Comparison of ENCODE assay signal across 18 cellular contexts in the genomic region with DNA sequence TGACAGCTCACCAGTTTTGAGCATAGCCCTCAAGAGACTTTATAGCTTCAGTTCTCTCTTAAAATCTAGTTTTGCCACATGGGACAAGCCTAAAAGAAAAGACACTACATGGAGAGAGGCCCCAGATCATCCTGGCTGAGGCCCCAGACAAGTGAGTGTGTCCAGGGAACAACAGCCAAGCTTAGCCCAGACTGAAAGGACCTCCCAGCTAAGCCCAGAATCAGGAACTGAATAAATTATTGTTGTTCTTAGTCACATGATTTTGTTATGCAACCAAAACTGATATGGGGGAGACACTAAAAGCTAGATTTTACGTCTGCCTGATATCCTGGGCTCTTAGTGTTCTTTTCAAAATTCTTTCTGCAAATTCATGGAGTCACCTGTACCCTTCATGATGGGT. TPM values are rescaled to one million over a fixed set of nuclear protein-coding genes. Genes with fewer than 3 reads are reported as not detected.
DNase-seq lines count a peak whose midpoint lies in the region; ATAC-seq, FAIRE-seq and TF ChIP-seq lines count a peak whose summit lies in the region.
"Had no signal": no experiment of that assay in that cellular context is flagged by ENCODE, and none has a peak within 500 bp of the region (broad histone marks: within the 10 kb centered on the region; RNA-seq: fewer than 3 reads in every experiment).

No MANE protein-coding gene starts in this region.

- peaks cover 0 to 1% of the 10 kb centered on the region in 2 donors for H3K4me1 ChIP-seq in aorta (ENCODE audit: control insufficient read depth in 1 of 2, insufficient read depth in 2 of 2, low read length in 2 of 2)

- DNase-seq in SIG-M5 treated with dmso at 0.1 percent for 504 hours (lab: John Stamatoyannopoulos, UW; ENCODE audit: unreplicated experiment) (peak; percentile 31), SIG-M5 (lab: John Stamatoyannopoulos, UW) (no peak), Right ventricle myocardium superior (peak; percentile 64), omental fat pad (ENCODE audit: low spot score) (no peak), aorta (no peak), HTR-8/SVneo (ENCODE audit: insufficient read length, low spot score) (no peak)
- DNase-seq: 8988T; activated CD4-positive, alpha-beta memory T cell treated with anti-CD3 and anti-CD28 coated beads for 36 hours; NCI-H1930; stimulated activated CD4-positive, alpha-beta T cell treated with anti-CD3 and anti-CD28 coated beads, Interleukin-4, amount 100 ng/mL, for 4 hours; T1000 had no signal

- 0 to 3% methylated on average over 1 of the region's 1 CpG for WGBS in aorta, 2 donors

- intact Hi-C loops in Right ventricle myocardium superior (cut with DNase I): no loop called here
- intact Hi-C loops in aorta (cut with DNase I): loop anchor here in 1 of 2 donors (5.0 kb wide), 1 partner anchor 35 kb away; no protein-coding TSS in a partner anchor

- ATAC-seq in Right ventricle myocardium superior (ENCODE audit: poor library complexity) (peak; percentile 94), omental fat pad (ENCODE audit: low FRiP score) (peak; percentile 65), aorta (ENCODE audit: low FRiP score) (peak; percentile 81), HG03460 (IDR thresholded peaks at IDR 0.05; ENCODE audit: unreplicated experiment) (no peak), HG03135 (IDR thresholded peaks at IDR 0.05; ENCODE audit: unreplicated experiment) (no peak)
- ATAC-seq: GM23338; stimulated activated effector memory CD8-positive, alpha-beta T cell treated with anti-CD3 and anti-CD28 coated beads, Interleukin-12 subunit alpha, Interleukin-12 subunit beta, amount 100 ng/mL, for 72 hours had no signal

- no peaks in the 10 kb centered on the region for H3K9me3 ChIP-seq in aorta (ENCODE audit: control insufficient read depth, low read length)

- TF ChIP-seq CTCF in omental fat pad (IDR thresholded peaks at IDR 0.05): no peak

- no peaks in the 10 kb centered on the region for H3K36me3 ChIP-seq in aorta (ENCODE audit: control insufficient read depth in 1 of 2, insufficient read depth in 2 of 2, low read length in 1 of 2)

- no peaks in the 10 kb centered on the region for H3K27me3 ChIP-seq in aorta (ENCODE audit: control insufficient read depth in 1 of 2, insufficient read depth in 2 of 2, low read length in 1 of 2)

- H3K27ac ChIP-seq in aorta (ENCODE audit: low read depth in 1 of 2, low read length in 2 of 2): no peak overlapping the region
- H3K27ac ChIP-seq: KMS-11 had no signal

- H3K4me3 ChIP-seq in aorta (ENCODE audit: low read length in 2 of 2): no peak overlapping the region
- H3K4me3 ChIP-seq: GM23338 had no signal

- FAIRE-seq in HTR-8/SVneo (lab: Jason Lieb, UNC): no peak
- FAIRE-seq: astrocyte, islet of Langerhans had no signal

RNA-seq across cellular contexts. Expression of gene LBH, which starts 29.3 kb away (rescaled TPM):
- 115 TPM for total RNA-seq in Right ventricle myocardium superior
- total RNA-seq in omental fat pad: 10 to 100 TPM; 14.4 to 20.6 (median 19.4) TPM
- 100 to 1,000 TPM; 105 to 213 TPM for total RNA-seq in aorta
- 10 to 100 TPM; 56.1 to 83.8 TPM for polyA plus RNA-seq in aorta

RNA-seq across cellular contexts. Expression of gene YPEL5, which starts 55.2 kb away (rescaled TPM):
- total RNA-seq in Right ventricle myocardium superior: 61.9 TPM
- total RNA-seq in omental fat pad: 100 to 1,000 TPM in 1 of 4 donors, 10 to 100 TPM in 3; 69.1 to 254 (median 80.1) TPM
- 100 to 1,000 TPM; 101 to 106 TPM for total RNA-seq in aorta
- polyA plus RNA-seq in aorta: 100 to 1,000 TPM in 1 of 2 donors, 10 to 100 TPM in 1; 91.8 to 122 TPM

Comparison
In these comparisons a context has a peak if more than half of its experiments do, and no peak if none do; other contexts are left out.
1. DNase-seq: peak in SIG-M5 treated with dmso at 0.1 percent for 504 hours (single experiment) and Right ventricle myocardium superior (single experiment); none in SIG-M5 (single experiment), omental fat pad (single experiment), aorta (0 of 2) and HTR-8/SVneo (single experiment).
2. ATAC-seq: peak in Right ventricle myocardium superior (single experiment), omental fat pad (single experiment) and aorta (single experiment); none in HG03460 (single experiment) and HG03135 (single experiment).